In genomic region chr17:47189732-47190621, GRCh38 we compare ENCODE assay signal across 8 cellular contexts. TPM values are rescaled to one million over a fixed set of nuclear protein-coding genes. Genes with fewer than 3 reads are reported as not detected.
A peak's percentile ranks its signal among the peaks of the same experiment; 100 is the strongest.
DNase-seq lines count a peak whose midpoint lies in the region; ATAC-seq and TF ChIP-seq lines count a peak whose summit lies in the region.

No MANE protein-coding gene starts in this region.

- TF ChIP-seq POLR2A in sigmoid colon (IDR thresholded peaks at IDR 0.05): no peak

- no peaks in the 10 kb centered on the region for H3K27me3 ChIP-seq in sigmoid colon

- H3K4me1 ChIP-seq in sigmoid colon: peaks cover 0 to 37% (median 29%) of the 10 kb centered on the region in 4 donors

- TF ChIP-seq CTCF in fibroblast of mammary gland (conservative IDR thresholded peaks at IDR 0.05; ENCODE audit: control insufficient read depth, insufficient read depth, low read depth, low read length): no peak
- TF ChIP-seq CTCF in sigmoid colon (IDR thresholded peaks at IDR 0.05): no peak

- intact Hi-C loops in sigmoid colon (cut with DNase I): loop anchor here (5.0 kb wide), 1 partner anchor 132 kb away; the partner anchor contains the start of gene EFCAB13

- DNase-seq in fibroblast of mammary gland (ENCODE audit: low read depth) (no peak), sigmoid colon (no peak), NCI-H2081 (lab: John Stamatoyannopoulos, UW) (no peak), NCI-H446 treated with DMSO at 0.1 percent for 48 hours (lab: John Stamatoyannopoulos, UW) (no peak)

- ATAC-seq in GM19395 (IDR thresholded peaks at IDR 0.05; ENCODE audit: unreplicated experiment) (peak; percentile 5), SK-N-SH treated with all-trans-retinoic acid at 6 μM for 48 hours (peak; percentile 7), GM21390 (IDR thresholded peaks at IDR 0.05; ENCODE audit: unreplicated experiment) (no peak), GM19324 (IDR thresholded peaks at IDR 0.05; ENCODE audit: low FRiP score, unreplicated experiment) (no peak)

- WGBS in sigmoid colon, 2 donors: 58 to 70% methylated on average over 9 of the region's 9 CpGs

- peak overlapping the region; percentile 76 to 97 (median 96) for H3K27ac ChIP-seq in sigmoid colon

- no peaks in the 10 kb centered on the region for H3K36me3 ChIP-seq in sigmoid colon

- H3K4me3 ChIP-seq in fibroblast of mammary gland (ENCODE audit: control insufficient read depth, low read depth, low read length): peak overlapping the region; percentile 54
- H3K4me3 ChIP-seq in sigmoid colon: peak overlapping the region; percentile 75 to 89 (median 82)

- no peaks in the 10 kb centered on the region for H3K9me3 ChIP-seq in sigmoid colon

- TF ChIP-seq EP300 in sigmoid colon (IDR thresholded peaks at IDR 0.05): no peak

TF ChIP-seq in SK-N-SH treated with all-trans-retinoic acid at 6 μM for 48 hours, 23 proteins besides CTCF, POLR2A, EP300 and RAD21:
- TF ChIP-seq, protein P1, sequence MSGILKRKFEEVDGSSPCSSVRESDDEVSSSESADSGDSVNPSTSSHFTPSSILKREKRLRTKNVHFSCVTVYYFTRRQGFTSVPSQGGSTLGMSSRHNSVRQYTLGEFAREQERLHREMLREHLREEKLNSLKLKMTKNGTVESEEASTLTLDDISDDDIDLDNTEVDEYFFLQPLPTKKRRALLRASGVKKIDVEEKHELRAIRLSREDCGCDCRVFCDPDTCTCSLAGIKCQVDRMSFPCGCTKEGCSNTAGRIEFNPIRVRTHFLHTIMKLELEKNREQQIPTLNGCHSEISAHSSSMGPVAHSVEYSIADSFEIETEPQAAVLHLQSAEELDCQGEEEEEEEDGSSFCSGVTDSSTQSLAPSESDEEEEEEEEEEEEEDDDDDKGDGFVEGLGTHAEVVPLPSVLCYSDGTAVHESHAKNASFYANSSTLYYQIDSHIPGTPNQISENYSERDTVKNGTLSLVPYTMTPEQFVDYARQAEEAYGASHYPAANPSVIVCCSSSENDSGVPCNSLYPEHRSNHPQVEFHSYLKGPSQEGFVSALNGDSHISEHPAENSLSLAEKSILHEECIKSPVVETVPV (CRISPR knock-in tag; IDR thresholded peaks at IDR 0.05): no peak
- TF ChIP-seq PPARA (CRISPR knock-in tag; IDR thresholded peaks at IDR 0.05; ENCODE audit: borderline replicate concordance): no peak

RNA-seq across cellular contexts. Expression of gene CDC27, which starts 0.9 kb away (rescaled TPM):
- 10 to 100 TPM; 41.0 to 61.4 (median 56.2) TPM for total RNA-seq in sigmoid colon
- polyA plus RNA-seq in sigmoid colon: 10 to 100 TPM in 2 of 3 donors, 1 to 10 TPM in 1; 7.2 to 25.9 (median 17.3) TPM

RNA-seq across cellular contexts. Expression of gene MYL4, which starts 19.2 kb away (rescaled TPM):
- 1 to 10 TPM in 1 of 4 donors, not detected in 3; 1.1 TPM for total RNA-seq in sigmoid colon
- polyA plus RNA-seq in sigmoid colon: 1 to 10 TPM in 1 of 3 donors, under 1 TPM in 1, not detected in 1; 0.31 to 2.8 TPM

Comparison
In these comparisons a context has a peak if more than half of its experiments do, and no peak if none do; other contexts are left out.
1. ATAC-seq: peak in GM19395 (single experiment) and SK-N-SH treated with all-trans-retinoic acid at 6 μM for 48 hours (single experiment); none in GM21390 (single experiment) and GM19324 (single experiment).